ENCODE assay signal across 19 cellular contexts in the genomic region with DNA sequence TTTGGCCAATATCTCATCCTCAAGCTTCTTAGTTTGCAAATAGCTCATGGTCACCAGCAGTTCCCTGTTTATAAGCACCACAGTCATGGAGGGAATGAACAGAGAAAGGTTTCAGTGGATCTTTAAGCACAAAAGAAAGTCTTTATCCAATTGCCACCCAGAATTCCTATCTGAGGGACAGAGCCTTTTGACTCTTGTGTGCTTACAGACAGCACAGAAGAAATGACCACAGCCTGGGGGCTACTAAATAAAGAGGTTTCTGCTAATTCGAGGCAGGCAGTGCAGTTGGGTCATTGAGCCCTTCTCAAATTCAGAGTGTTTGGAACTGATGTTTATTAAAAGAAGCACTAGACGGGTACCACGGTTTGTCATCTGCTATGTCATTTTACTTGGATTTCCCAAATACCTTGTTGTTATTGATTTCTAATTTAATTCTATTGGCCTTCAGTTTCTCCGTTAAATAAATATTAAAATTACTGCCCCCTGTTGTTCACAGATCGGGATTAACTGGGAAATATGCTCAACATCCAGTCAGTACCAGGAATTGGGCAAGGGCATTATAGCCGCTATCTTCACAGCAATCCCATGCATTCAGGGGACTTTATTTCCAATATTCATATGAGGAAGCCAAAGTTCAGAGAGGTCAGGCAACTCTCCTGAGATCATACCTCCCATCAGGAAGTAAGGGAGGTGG. TPM values are rescaled to one million over a fixed set of nuclear protein-coding genes. Genes with fewer than 3 reads are reported as not detected.
DNase-seq lines count a peak whose midpoint lies in the region; TF ChIP-seq lines count a peak whose summit lies in the region.
"Had no signal": no experiment of that assay in that cellular context is flagged by ENCODE, and none has a peak within 500 bp of the region (broad histone marks: within the 10 kb centered on the region; RNA-seq: fewer than 3 reads in every experiment).

No MANE protein-coding gene starts in this region.

- H3K36me3 ChIP-seq in smooth muscle cell (ENCODE audit: low read depth): no peaks in the 10 kb centered on the region

- H3F3A ChIP-seq in smooth muscle cell (ENCODE audit: low read depth): no peaks in the 10 kb centered on the region

- peak overlapping the region; percentile 18 for H3K4me2 ChIP-seq in smooth muscle cell

- H2AFZ ChIP-seq in smooth muscle cell (ENCODE audit: low read depth): no peak overlapping the region

- peaks cover 98% of the 10 kb centered on the region for H3K79me2 ChIP-seq in smooth muscle cell (ENCODE audit: low read depth)

- peak overlapping the region; percentile 94 for H3K4me3 Mint-ChIP-seq in HFFc6
- H3K4me3 Mint-ChIP-seq in brain: peak overlapping the region; percentile 86 to 93 (median 87)
- no peak overlapping the region for H3K4me3 Mint-ChIP-seq in mesothelial cell of epicardium
- H3K4me3 Mint-ChIP-seq: activated naive CD8-positive, alpha-beta T cell treated with anti-CD3 and anti-CD28 coated beads for 36 hours; stimulated activated naive CD8-positive, alpha-beta T cell treated with anti-CD3 and anti-CD28 coated beads, Interleukin-15, Interleukin-2, amounts not matched to agents 100 ng/mL and 50 ng/mL, for 24 hours had no signal

- 91% methylated on average over 6 of the region's 6 CpGs for WGBS in smooth muscle cell (ENCODE audit: low lambda C conversion rate)

- peak overlapping the region; percentile 73 for H3K27ac ChIP-seq in smooth muscle cell (ENCODE audit: low read depth)
- H3K27ac ChIP-seq: C4-2B, RWPE1 had no signal

- no peaks in the 10 kb centered on the region for H3K27me3 ChIP-seq in smooth muscle cell (ENCODE audit: low read depth)

- H3K4me3 ChIP-seq in smooth muscle cell: no peak overlapping the region
- H3K4me3 ChIP-seq: skin epidermis had no signal

- H3K27ac Mint-ChIP-seq in HFFc6 (peak overlapping the region; percentile 99), brain (peak overlapping the region; percentile 72 to 100 (median 97)), mesothelial cell of epicardium (peak overlapping the region; percentile 90)
- H3K27ac Mint-ChIP-seq: activated naive CD8-positive, alpha-beta T cell treated with anti-CD3 and anti-CD28 coated beads for 36 hours; natural killer cell; stimulated activated naive CD8-positive, alpha-beta T cell treated with anti-CD3 and anti-CD28 coated beads, Interleukin-15, Interleukin-2, amounts not matched to agents 100 ng/mL and 50 ng/mL, for 24 hours had no signal

- H3K4me1 Mint-ChIP-seq in HFFc6 (ENCODE audit: low read depth) (peaks cover 85% of the 10 kb centered on the region), brain (peaks cover 95% of the 10 kb centered on the region), mesothelial cell of epicardium (peaks cover 54% of the 10 kb centered on the region)
- H3K4me1 Mint-ChIP-seq: natural killer cell had no signal

- no peaks in the 10 kb centered on the region for H3K27me3 Mint-ChIP-seq in HFFc6 (ENCODE audit: insufficient read depth)
- H3K27me3 Mint-ChIP-seq in brain: peaks cover 4% of the 10 kb centered on the region
- H3K27me3 Mint-ChIP-seq in mesothelial cell of epicardium (ENCODE audit: low read depth): no peaks in the 10 kb centered on the region

- H3K36me3 Mint-ChIP-seq in HFFc6 (ENCODE audit: low read depth): peaks cover 3% of the 10 kb centered on the region; the same call in 1 of the 2 replicates
- no peaks in the 10 kb centered on the region for H3K36me3 Mint-ChIP-seq in brain
- H3K36me3 Mint-ChIP-seq in mesothelial cell of epicardium: no peaks in the 10 kb centered on the region
- H3K36me3 Mint-ChIP-seq: activated naive CD8-positive, alpha-beta T cell treated with anti-CD3 and anti-CD28 coated beads for 36 hours; natural killer cell had no signal

- DNase-seq in HFFc6 (no peak), mesothelial cell of epicardium (ENCODE audit: low spot score in 2 of 2, unreplicated experiment in 2 of 2) (no peak), smooth muscle cell (lab: John Stamatoyannopoulos, UW; ENCODE audit: unreplicated experiment) (no peak), NCI-H1105 treated with DMSO at 0.1 percent for 48 hours (lab: John Stamatoyannopoulos, UW) (no peak), GOT3 (lab: John Stamatoyannopoulos, UW) (no peak), NCI-H446 (lab: John Stamatoyannopoulos, UW) (no peak)
- no peak for DNase-seq in activated naive CD4-positive, alpha-beta T cell treated with Interleukin-2 at 50 U/mL for 16 hours
- DNase-seq: activated naive CD8-positive, alpha-beta T cell treated with anti-CD3 and anti-CD28 coated beads for 36 hours; cerebellar nuclear complex; Kasumi-1; natural killer cell; NCI-H1694 treated with DMSO at 0.1 percent for 48 hours; NCI-H510A treated with DMSO at 0.1 percent for 48 hours; T-helper 2 cell had no signal

- no peak overlapping the region for H3K9ac ChIP-seq in smooth muscle cell (ENCODE audit: low read depth)

- no peaks in the 10 kb centered on the region for H3K9me3 ChIP-seq in smooth muscle cell (replicated peaks; ENCODE audit: low read depth)

- no peaks in the 10 kb centered on the region for H3K9me3 Mint-ChIP-seq in HFFc6
- H3K9me3 Mint-ChIP-seq in brain: no peaks in the 10 kb centered on the region
- no peaks in the 10 kb centered on the region for H3K9me3 Mint-ChIP-seq in mesothelial cell of epicardium
- H3K9me3 Mint-ChIP-seq: activated naive CD8-positive, alpha-beta T cell treated with anti-CD3 and anti-CD28 coated beads for 36 hours; stimulated activated naive CD8-positive, alpha-beta T cell treated with anti-CD3 and anti-CD28 coated beads, Interleukin-15, Interleukin-2, amounts not matched to agents 100 ng/mL and 50 ng/mL, for 24 hours had no signal

- peaks cover 67% of the 10 kb centered on the region for H3K4me1 ChIP-seq in smooth muscle cell (ENCODE audit: low read depth)

- TF ChIP-seq CTCF in HFFc6 (IDR thresholded peaks at IDR 0.05) (peak; percentile 68), brain (conservative IDR thresholded peaks at IDR 0.05) (no peak), mesothelial cell of epicardium (IDR thresholded peaks at IDR 0.05; ENCODE audit: unreplicated experiment) (no peak), smooth muscle cell (IDR thresholded peaks at IDR 0.05; ENCODE audit: borderline replicate concordance, insufficient read depth, poor library complexity, severe bottlenecking) (peak; percentile 21)

- H4K20me1 ChIP-seq in smooth muscle cell (ENCODE audit: low read depth): peaks cover 87% of the 10 kb centered on the region

RNA-seq across cellular contexts. Expression of a gene that starts 3.6 kb away (rescaled TPM):
- total RNA-seq in HFFc6 (2021; fragmentation: NEBNext Ultra II Directional; extraction: Animal tissue kit (Norgen Biotek cat#: 25700)): 10 to 100 TPM; 14.0 to 21.7 (median 18.4) TPM
- polyA plus RNA-seq in brain (ENCODE audit: insufficient read depth, low read depth, low replicate concordance): 2.5 TPM
- 41.3 to 46.2 TPM (median 43.2 TPM) in 3 replicates for total RNA-seq in mesothelial cell of epicardium
- total RNA-seq in smooth muscle cell: 49.9 and 68.9 TPM in 2 replicates
- polyA plus RNA-seq in smooth muscle cell: 7.8 and 13.3 TPM in 2 replicates
- total RNA-seq: activated naive CD8-positive, alpha-beta T cell treated with anti-CD3 and anti-CD28 coated beads for 36 hours had no signal

Comparison
In these comparisons a context has a peak if more than half of its experiments do, and no peak if none do; other contexts are left out.
1. CTCF ChIP-seq: peak in HFFc6 (single experiment) and smooth muscle cell (single experiment); none in brain (0 of 2) and mesothelial cell of epicardium (single experiment).
2. Peak in every context shown above with its lines, with median percentiles within 50 percentile points of each other: H3K27ac Mint-ChIP-seq.